Comparison of ENCODE assay signal across 15 cellular contexts in the genomic region with DNA sequence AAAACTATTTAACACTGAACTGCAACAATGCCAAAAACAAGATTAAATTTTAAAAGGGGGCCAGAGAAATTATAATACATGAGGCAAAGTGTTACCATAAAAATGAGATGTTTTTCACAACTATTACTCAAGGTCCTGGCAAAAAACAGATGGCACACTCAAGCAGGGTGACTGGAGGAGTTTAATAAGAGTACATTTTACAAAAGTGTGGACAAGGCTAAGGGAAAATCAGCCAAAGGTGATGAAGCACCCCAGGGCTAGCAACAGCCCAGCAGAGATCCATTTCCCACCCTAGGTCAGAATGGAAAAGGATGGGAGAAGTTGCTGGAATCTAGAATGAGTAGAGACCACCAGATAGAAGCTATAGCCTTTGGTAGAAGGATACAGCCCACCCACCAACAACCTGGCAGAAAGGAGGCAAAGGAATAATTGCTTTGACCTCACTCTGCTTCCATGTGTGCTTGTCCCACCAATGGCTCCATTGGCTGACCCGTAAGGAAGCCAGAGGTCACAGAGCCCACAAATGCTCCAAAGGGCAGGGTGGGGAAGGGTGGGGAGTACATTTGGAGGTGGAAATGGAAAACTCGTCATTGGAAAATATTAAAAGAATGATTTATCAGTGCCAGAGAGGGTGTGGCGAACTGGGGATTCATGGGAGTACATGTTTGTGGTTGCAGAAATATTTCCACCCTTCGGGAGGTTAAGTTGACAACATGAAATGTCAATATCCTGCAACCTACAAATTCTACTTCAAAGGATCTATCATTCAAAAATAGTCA.
A peak's percentile ranks its signal among the peaks of the same experiment; 100 is the strongest.
DNase-seq lines count a peak whose midpoint lies in the region; TF ChIP-seq lines count a peak whose summit lies in the region.
"Had no signal": no experiment of that assay in that cellular context is flagged by ENCODE, and none has a peak within 500 bp of the region (broad histone marks: within the 10 kb centered on the region; RNA-seq: fewer than 3 reads in every experiment).

No MANE protein-coding gene starts in this region.

- H3K36me3 ChIP-seq in MG63 = no peaks in the 10 kb centered on the region
- no peaks in the 10 kb centered on the region for H3K36me3 ChIP-seq in esophagus squamous epithelium
- H3K36me3 ChIP-seq in spleen = no peaks in the 10 kb centered on the region
- H3K36me3 ChIP-seq: neutrophil had no signal

- no peaks in the 10 kb centered on the region for H3K9me3 ChIP-seq in MG63
- H3K9me3 ChIP-seq in esophagus squamous epithelium = no peaks in the 10 kb centered on the region
- peaks cover 0 to 19% (median 13%) of the 10 kb centered on the region in 8 donors for H3K9me3 ChIP-seq in spleen
- H3K9me3 ChIP-seq: neutrophil had no signal

- no peaks in the 10 kb centered on the region for H3K36me3 Mint-ChIP-seq in activated naive CD4-positive, alpha-beta T cell treated with anti-CD3 and anti-CD28 coated beads, Interleukin-2, amount 10 ng/mL, durations not matched to agents 7 days and 5 days

- WGBS in esophagus squamous epithelium, 2 donors = 49 to 60% methylated on average over 4 of the region's 4 CpGs
- WGBS in spleen, 5 donors = 74 to 79% (median 77%) methylated on average over 4 of the region's 4 CpGs

- no peak for TF ChIP-seq POLR2A in esophagus squamous epithelium (IDR thresholded peaks at IDR 0.05)
- no peak for TF ChIP-seq POLR2A in spleen (IDR thresholded peaks at IDR 0.05)

- no peak overlapping the region for H3K4me3 ChIP-seq in MG63
- no peak overlapping the region for H3K4me3 ChIP-seq in epithelial cell of esophagus (ENCODE audit: low read length)
- no peak overlapping the region for H3K4me3 ChIP-seq in esophagus squamous epithelium
- H3K4me3 ChIP-seq in spleen = no peak overlapping the region

- H3K27me3 ChIP-seq in MG63 (no peaks in the 10 kb centered on the region), esophagus squamous epithelium (no peaks in the 10 kb centered on the region), spleen (replicated peaks in 1 of 7) (no peaks in the 10 kb centered on the region)
- H3K27me3 ChIP-seq: neutrophil had no signal

- H3K4me3 Mint-ChIP-seq in activated naive CD4-positive, alpha-beta T cell treated with anti-CD3 and anti-CD28 coated beads, Interleukin-2, amount 10 ng/mL, durations not matched to agents 7 days and 5 days = no peak overlapping the region
- H3K4me3 Mint-ChIP-seq: activated naive CD4-positive, alpha-beta T cell treated with anti-CD3 and anti-CD28 coated beads for 36 hours; brain; T-helper 2 cell treated with Interferon-gamma antibody and Interleukin-4, amounts not matched to agents 5 μg/mL and 100 μg/mL, for 36 hours had no signal

- H3K27ac ChIP-seq in esophagus squamous epithelium (peak overlapping the region in 1 of 4 donors; percentile 36), spleen (peak overlapping the region in 2 of 8 donors; percentile 16 to 43)
- H3K27ac ChIP-seq: neutrophil had no signal

- CTCF ChIA-PET in activated naive CD4-positive, alpha-beta T cell treated with anti-CD3 and anti-CD28 coated beads, Interleukin-2, amount 10 ng/mL, durations not matched to agents 7 days and 5 days (lab: Charles Lee) = no interaction called here

- peaks cover 10% of the 10 kb centered on the region for H3K9me3 Mint-ChIP-seq in activated naive CD4-positive, alpha-beta T cell treated with anti-CD3 and anti-CD28 coated beads, Interleukin-2, amount 10 ng/mL, durations not matched to agents 7 days and 5 days

- intact Hi-C loops in esophagus squamous epithelium (cut with DNase I) = no loop called here
- intact Hi-C loops in spleen (cut with DNase I; ENCODE audit: low total_unique reads) = no loop called here

- H3K27me3 Mint-ChIP-seq in activated naive CD4-positive, alpha-beta T cell treated with anti-CD3 and anti-CD28 coated beads, Interleukin-2, amount 10 ng/mL, durations not matched to agents 7 days and 5 days = no peaks in the 10 kb centered on the region

- H3K4me1 Mint-ChIP-seq in activated naive CD4-positive, alpha-beta T cell treated with anti-CD3 and anti-CD28 coated beads, Interleukin-2, amount 10 ng/mL, durations not matched to agents 7 days and 5 days = no peaks in the 10 kb centered on the region
- H3K4me1 Mint-ChIP-seq: brain had no signal

- H3K4me1 ChIP-seq in esophagus squamous epithelium (peaks cover 0 to 3% (median 0%) of the 10 kb centered on the region in 3 donors), spleen (peaks cover 0 to 12% (median 0%) of the 10 kb centered on the region in 6 donors)

- TF ChIP-seq CTCF in epithelial cell of esophagus (IDR thresholded peaks at IDR 0.05; ENCODE audit: insufficient read depth, low read depth, low read length, missing control alignments) = no peak
- no peak for TF ChIP-seq CTCF in esophagus squamous epithelium (IDR thresholded peaks at IDR 0.05)
- no peak for TF ChIP-seq CTCF in spleen (IDR thresholded peaks at IDR 0.05 in 8 of 11, conservative IDR thresholded peaks at IDR 0.05 in 3 of 11)

- peak; percentile 77 for DNase-seq in AG20443 (ENCODE audit: low spot score)
- peak; percentile 15 for DNase-seq in MG63
- peak; percentile 64 for DNase-seq in epithelial cell of esophagus (ENCODE audit: low read depth)
- peak; percentile 89 for DNase-seq in myocyte (ENCODE audit: low read depth)
- no peak for DNase-seq in esophagus squamous epithelium (lab: John Stamatoyannopoulos, UW)
- DNase-seq in activated naive CD4-positive, alpha-beta T cell treated with anti-CD3 and anti-CD28 coated beads, Interleukin-2, amount 10 ng/mL, durations not matched to agents 7 days and 5 days = no peak
- no peak for DNase-seq in NK-92 treated with Interleukin-12 subunit alpha and Interleukin-12 subunit beta, amount 100 ng/mL, for 24 hours (lab: John Stamatoyannopoulos, UW)
- DNase-seq in spleen = no peak
- DNase-seq: activated naive CD4-positive, alpha-beta T cell treated with anti-CD3 and anti-CD28 coated beads for 36 hours; effector CD8-positive, alpha-beta T cell; GOT3; mesendoderm had no signal

- no peak overlapping the region for H3K27ac Mint-ChIP-seq in activated naive CD4-positive, alpha-beta T cell treated with anti-CD3 and anti-CD28 coated beads, Interleukin-2, amount 10 ng/mL, durations not matched to agents 7 days and 5 days
- H3K27ac Mint-ChIP-seq: activated naive CD4-positive, alpha-beta T cell treated with anti-CD3 and anti-CD28 coated beads for 36 hours; brain; T-helper 2 cell treated with Interferon-gamma antibody and Interleukin-4, amounts not matched to agents 5 μg/mL and 100 μg/mL, for 36 hours had no signal

Comparison
In these comparisons a context has a peak if more than half of its experiments do, and no peak if none do; other contexts are left out.
1. DNase-seq: peak in AG20443 (single experiment), MG63 (single experiment), epithelial cell of esophagus (single experiment) and myocyte (single experiment); none in esophagus squamous epithelium (single experiment), activated naive CD4-positive, alpha-beta T cell treated with anti-CD3 and anti-CD28 coated beads, Interleukin-2, amount 10 ng/mL, durations not matched to agents 7 days and 5 days (single experiment), NK-92 treated with Interleukin-12 subunit alpha and Interleukin-12 subunit beta, amount 100 ng/mL, for 24 hours (single experiment) and spleen (single experiment).